Comparison of ENCODE assay signal across 1 cellular context in genomic region chr19:1991018-1991390, GRCh38.
TF ChIP-seq lines count a peak whose summit lies in the region.

No MANE protein-coding gene starts in this region.

TF ChIP-seq in H1, 55 proteins besides CTCF, POLR2A, EP300 and RAD21:
- TF ChIP-seq CBX8 (IDR thresholded peaks at IDR 0.05; ENCODE audit: borderline replicate concordance, low read depth, low read length) (no peak), MAX (IDR thresholded peaks at IDR 0.05) (no peak), ATF3 (IDR thresholded peaks at IDR 0.05; ENCODE audit: insufficient read depth, low read depth, low read length) (no peak), HDAC2 (IDR thresholded peaks at IDR 0.05; ENCODE audit: borderline replicate concordance in 1 of 2, low read depth in 2 of 2, low read length in 2 of 2) (no peak), SP2 (IDR thresholded peaks at IDR 0.05; ENCODE audit: low read length) (no peak), MAFK (IDR thresholded peaks at IDR 0.05; ENCODE audit: low read depth, low read length) (no peak), SIX5 (IDR thresholded peaks at IDR 0.05; ENCODE audit: low read depth, low read length) (no peak), SUZ12 (IDR thresholded peaks at IDR 0.05; ENCODE audit: low read length) (no peak), KDM4A (IDR thresholded peaks at IDR 0.05; ENCODE audit: low read depth, low read length, severe bottlenecking) (no peak), HDAC6 (IDR thresholded peaks at IDR 0.05; ENCODE audit: low read depth, low read length) (no peak), POU5F1 (IDR thresholded peaks at IDR 0.05; ENCODE audit: low read depth, low read length) (no peak), ZNF274 (IDR thresholded peaks at IDR 0.05; ENCODE audit: borderline replicate concordance, extremely low read depth, low read length) (no peak), CTBP2 (IDR thresholded peaks at IDR 0.05; ENCODE audit: borderline replicate concordance, insufficient read depth, insufficient read length, low read length) (no peak), YY1 (IDR thresholded peaks at IDR 0.05; ENCODE audit: low read depth, low read length) (no peak), JUN (IDR thresholded peaks at IDR 0.05; ENCODE audit: low read depth, low read length) (no peak), E2F6 (IDR thresholded peaks at IDR 0.05) (no peak), SIRT6 (IDR thresholded peaks at IDR 0.05; ENCODE audit: low read length) (no peak), SRF (IDR thresholded peaks at IDR 0.05; ENCODE audit: low read depth, low read length) (no peak)
